ENCODE assay signal across 8 cellular contexts in genomic region chr6:89410231-89411018, GRCh38. TPM values are rescaled to one million over a fixed set of nuclear protein-coding genes. Genes with fewer than 3 reads are reported as not detected.
DNase-seq lines count a peak whose midpoint lies in the region; TF ChIP-seq lines count a peak whose summit lies in the region.

No MANE protein-coding gene starts in this region.

- H3K9me3 ChIP-seq in BLaER1 (no peaks in the 10 kb centered on the region), adrenal gland (replicated peaks in 1 of 3) (no peaks in the 10 kb centered on the region), mononuclear cell (ENCODE audit: low read depth, low read length) (no peaks in the 10 kb centered on the region)

- H3K4me1 ChIP-seq in BLaER1 (peaks cover 43% of the 10 kb centered on the region), adrenal gland (replicated peaks in 1 of 2) (peaks cover 18 to 20% of the 10 kb centered on the region in 2 donors), mononuclear cell (ENCODE audit: insufficient read depth, low read length) (peaks cover 48% of the 10 kb centered on the region)

- peak overlapping the region; percentile 76 for H3K4me3 ChIP-seq in BLaER1
- H3K4me3 ChIP-seq in adrenal gland: peak overlapping the region in 2 of 4 donors; percentile 80 to 88
- peak overlapping the region; percentile 61 for H3K4me3 ChIP-seq in mononuclear cell (ENCODE audit: low read length)

- H3K9me3 Mint-ChIP-seq in HFFc6: no peaks in the 10 kb centered on the region

- H3K4me1 Mint-ChIP-seq in HFFc6 (ENCODE audit: low read depth): no peaks in the 10 kb centered on the region

- H3K9ac ChIP-seq in BLaER1: peak overlapping the region; percentile 80

- TF ChIP-seq POLR2A in adrenal gland (IDR thresholded peaks at IDR 0.05): no peak

- DNase-seq in HFFc6 (no peak), adrenal gland (no peak), HT-29 (ENCODE audit: low spot score) (no peak), iPS-NIHi11 (ENCODE audit: low spot score) (no peak), NCI-H1105 (lab: John Stamatoyannopoulos, UW) (no peak)
- DNase-seq in stimulated activated CD4-positive, alpha-beta T cell treated with anti-CD3 and anti-CD28 coated beads, Interleukin-15, amount 100 ng/mL, for 24 hours: no peak

- H3K27ac Mint-ChIP-seq in HFFc6: no peak overlapping the region

- no peaks in the 10 kb centered on the region for H3K36me3 Mint-ChIP-seq in HFFc6 (ENCODE audit: low read depth)

- H4K20me1 ChIP-seq in BLaER1: peaks cover 58% of the 10 kb centered on the region

- H3K27me3 ChIP-seq in BLaER1 (no peaks in the 10 kb centered on the region), adrenal gland (no peaks in the 10 kb centered on the region), mononuclear cell (ENCODE audit: insufficient read depth, low read length) (peaks cover 9% of the 10 kb centered on the region)

- TF ChIP-seq CTCF in HFFc6 (IDR thresholded peaks at IDR 0.05) (no peak), adrenal gland (IDR thresholded peaks at IDR 0.05) (no peak)

- H3K27me3 Mint-ChIP-seq in HFFc6 (ENCODE audit: insufficient read depth): peaks cover 50% of the 10 kb centered on the region

- H3K4me3 Mint-ChIP-seq in HFFc6: peak overlapping the region; percentile 60

- intact Hi-C loops in adrenal gland (cut with DNase I): no loop called here

- H3K36me3 ChIP-seq in BLaER1 (no peaks in the 10 kb centered on the region), adrenal gland (replicated peaks in 1 of 2) (no peaks in the 10 kb centered on the region)

- H3K27ac ChIP-seq in BLaER1 (peak overlapping the region; percentile 77; the same call in 1 of the 2 replicates), adrenal gland (peak overlapping the region in 3 of 5 donors; percentile 79 to 86 (median 80))

- peak overlapping the region; percentile 78 for H3K4me2 ChIP-seq in BLaER1

- WGBS in adrenal gland, 4 donors: 52 to 58% (median 58%) methylated on average over 12 of the region's 12 CpGs

RNA-seq across cellular contexts. Expression of gene RRAGD, which starts 1.6 kb away (rescaled TPM):
- not detected for total RNA-seq in HFFc6 (2021; fragmentation: NEBNext Ultra II Directional; extraction: Animal tissue kit (Norgen Biotek cat#: 25700))
- 10 to 100 TPM; 22.8 to 42.1 (median 37.6) TPM for total RNA-seq in adrenal gland
- polyA plus RNA-seq in adrenal gland: 10 to 100 TPM in 1 of 3 donors, 1 to 10 TPM in 2; 4.8 to 26.2 (median 9.2) TPM
- total RNA-seq in mononuclear cell: 6.8 TPM
- total RNA-seq in HT-29 (2014; rRNA removed; shearing (Covaris generic)): not detected in 2 replicates

RNA-seq across cellular contexts. Expression of gene ANKRD6, which starts 22.5 kb away (rescaled TPM):
- total RNA-seq in HFFc6 (2021; fragmentation: NEBNext Ultra II Directional; extraction: Animal tissue kit (Norgen Biotek cat#: 25700)): not detected
- total RNA-seq in adrenal gland (10 to 100 TPM in 3 of 8 donors, 1 to 10 TPM in 5; 4.8 to 16.6 (median 8.8) TPM), mononuclear cell (1.8 TPM)
- polyA plus RNA-seq in adrenal gland: 1 to 10 TPM; 2.8 to 8.7 (median 5.1) TPM
- total RNA-seq in HT-29 (2014; rRNA removed; shearing (Covaris generic)): not detected in 2 replicates

RNA-seq across cellular contexts. Expression of gene UBE2J1, which starts 57.9 kb away (rescaled TPM):
- total RNA-seq in HFFc6 (2021; fragmentation: NEBNext Ultra II Directional; extraction: Animal tissue kit (Norgen Biotek cat#: 25700)): 10 to 100 TPM; 35.9 to 45.2 (median 41.9) TPM
- total RNA-seq in adrenal gland (10 to 100 TPM; 27.9 to 55.4 (median 37.9) TPM), mononuclear cell (83.2 TPM)
- polyA plus RNA-seq in adrenal gland: 10 to 100 TPM; 18.4 to 65.6 (median 22.4) TPM
- 19.9 and 22.1 TPM in 2 replicates for total RNA-seq in HT-29 (2014; rRNA removed; shearing (Covaris generic))
